8 cellular contexts compared by ENCODE assay signal in the genomic region with DNA sequence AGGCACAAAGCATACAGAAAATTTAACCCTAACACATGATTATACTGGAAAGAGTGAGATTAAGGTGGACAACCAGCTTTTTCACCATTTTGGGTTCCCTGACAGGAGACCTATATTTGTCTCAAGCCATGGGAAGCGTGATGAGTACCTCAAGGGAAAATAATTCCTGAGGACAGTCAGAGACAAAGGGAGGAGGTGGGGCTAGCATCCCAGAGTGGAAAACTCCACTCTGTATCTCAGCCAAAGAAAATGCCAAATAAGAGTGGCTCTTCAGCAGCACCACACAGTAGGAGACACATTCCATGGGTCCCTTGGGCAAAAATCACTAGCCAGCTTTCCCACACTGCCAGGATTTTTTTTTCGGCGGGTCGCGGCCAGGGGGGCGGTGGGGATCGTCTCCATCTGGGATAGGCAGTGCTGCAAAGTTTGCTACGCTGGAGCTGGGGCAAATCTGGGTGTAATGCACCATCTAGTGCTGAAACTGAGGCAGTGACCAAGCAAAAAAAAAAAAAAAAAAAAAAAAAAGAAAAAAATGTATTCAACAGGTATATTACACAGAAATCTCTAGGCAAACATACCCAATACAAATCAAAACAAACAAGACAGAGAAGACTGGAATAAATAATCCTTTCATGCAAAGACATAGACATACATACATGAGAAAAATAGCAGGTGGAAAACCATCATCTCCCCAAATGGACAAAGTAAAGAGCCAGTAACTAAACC.
DNase-seq lines count a peak whose midpoint lies in the region; ATAC-seq and FAIRE-seq lines count a peak whose summit lies in the region.

No MANE protein-coding gene starts in this region.

- peaks cover 0 to 21% (median 11%) of the 10 kb centered on the region in 8 donors for H3K9me3 Mint-ChIP-seq in CD4-positive, alpha-beta memory T cell
- peaks cover 8% of the 10 kb centered on the region for H3K9me3 Mint-ChIP-seq in activated CD4-positive, alpha-beta T cell treated with anti-CD3 and anti-CD28 coated beads for 36 hours (ENCODE audit: low read depth)

- no peaks in the 10 kb centered on the region for H3K36me3 ChIP-seq in iPS-15b (ENCODE audit: control insufficient read depth, insufficient read depth, low read length)
- no peaks in the 10 kb centered on the region for H3K36me3 ChIP-seq in CD4-positive, alpha-beta memory T cell (ENCODE audit: insufficient read depth, low read length)

- peak overlapping the region; percentile 48 for H3K4me3 ChIP-seq in iPS-15b (ENCODE audit: low read depth, low read length)
- no peak overlapping the region for H3K4me3 ChIP-seq in CD4-positive, alpha-beta memory T cell (ENCODE audit: low read length in 2 of 2)

- peak overlapping the region; percentile 32 for H3K9ac ChIP-seq in iPS-15b (ENCODE audit: low read depth, low read length)

- intact Hi-C loops in CD4-positive, alpha-beta memory T cell (cut with micrococcal nuclease): no loop called here
- intact Hi-C loops in activated CD4-positive, alpha-beta T cell treated with anti-CD3 and anti-CD28 coated beads for 36 hours (cut with DNase I, micrococcal nuclease): loop anchor here in 1 of 2 experiments (5.0 kb wide), 1 partner anchor 482 kb away; no protein-coding TSS in a partner anchor

- DNase-seq in ELF-1 (ENCODE audit: low read depth, low spot score): peak; percentile 76
- peak; percentile 63 for DNase-seq in SK-MEL-5 (ENCODE audit: low read depth, low spot score)
- no peak for DNase-seq in GM19239 (ENCODE audit: insufficient read length, low spot score)
- DNase-seq in NCI-H2196 (lab: John Stamatoyannopoulos, UW; ENCODE audit: unreplicated experiment): no peak
- no peak for DNase-seq in CD4-positive, alpha-beta memory T cell
- DNase-seq in activated CD4-positive, alpha-beta T cell treated with anti-CD3 and anti-CD28 coated beads for 36 hours: no peak

- H3K4me1 Mint-ChIP-seq in CD4-positive, alpha-beta memory T cell: no peaks in the 10 kb centered on the region
- no peaks in the 10 kb centered on the region for H3K4me1 Mint-ChIP-seq in activated CD4-positive, alpha-beta T cell treated with anti-CD3 and anti-CD28 coated beads for 36 hours

- ATAC-seq in HG02852 (IDR thresholded peaks at IDR 0.05; ENCODE audit: unreplicated experiment): peak; percentile 62
- ATAC-seq in activated CD4-positive, alpha-beta T cell treated with anti-CD3 and anti-CD28 coated beads for 36 hours: no peak

- POLR2A ChIA-PET in CD4-positive, alpha-beta memory T cell (lab: Charles Lee; ENCODE audit: partially characterized antibody): no interaction called here
- POLR2A ChIA-PET in activated CD4-positive, alpha-beta T cell treated with anti-CD3 and anti-CD28 coated beads for 36 hours (lab: Charles Lee): no interaction called here

- no peaks in the 10 kb centered on the region for H3K4me1 ChIP-seq in iPS-15b (ENCODE audit: control insufficient read depth, insufficient read depth, low read length)
- no peaks in the 10 kb centered on the region for H3K4me1 ChIP-seq in CD4-positive, alpha-beta memory T cell (ENCODE audit: insufficient read depth, low read length)

- no peaks in the 10 kb centered on the region for H3K27me3 ChIP-seq in iPS-15b (ENCODE audit: control insufficient read depth, insufficient read depth, low read length)
- no peaks in the 10 kb centered on the region for H3K27me3 ChIP-seq in CD4-positive, alpha-beta memory T cell (ENCODE audit: insufficient read depth, low read length)

- no peak overlapping the region for H3K4me3 Mint-ChIP-seq in CD4-positive, alpha-beta memory T cell
- no peak overlapping the region for H3K4me3 Mint-ChIP-seq in activated CD4-positive, alpha-beta T cell treated with anti-CD3 and anti-CD28 coated beads for 36 hours

- in situ Hi-C loops in SK-MEL-5 (cut with HindIII; ENCODE audit: low pct_unique_long_range_greater_than_20kb, low sequenced_read_pairs): no loop called here

- no peaks in the 10 kb centered on the region for H3K9me3 ChIP-seq in iPS-15b (ENCODE audit: control insufficient read depth, insufficient read depth, low read length)
- no peaks in the 10 kb centered on the region for H3K9me3 ChIP-seq in CD4-positive, alpha-beta memory T cell (ENCODE audit: control insufficient read depth in 1 of 2, low read length in 2 of 2)

- no peaks in the 10 kb centered on the region for H3K36me3 Mint-ChIP-seq in CD4-positive, alpha-beta memory T cell
- no peaks in the 10 kb centered on the region for H3K36me3 Mint-ChIP-seq in activated CD4-positive, alpha-beta T cell treated with anti-CD3 and anti-CD28 coated beads for 36 hours (ENCODE audit: low read depth)

- H3K27ac Mint-ChIP-seq in CD4-positive, alpha-beta memory T cell: no peak overlapping the region
- no peak overlapping the region for H3K27ac Mint-ChIP-seq in activated CD4-positive, alpha-beta T cell treated with anti-CD3 and anti-CD28 coated beads for 36 hours

- no peak overlapping the region for H3K27ac ChIP-seq in CD4-positive, alpha-beta memory T cell (ENCODE audit: low read depth, low read length)

- FAIRE-seq in GM19239 (lab: Jason Lieb, UNC): no peak

- CTCF ChIA-PET in CD4-positive, alpha-beta memory T cell (lab: Charles Lee; ENCODE audit: partially characterized antibody): no interaction called here
- CTCF ChIA-PET in activated CD4-positive, alpha-beta T cell treated with anti-CD3 and anti-CD28 coated beads for 36 hours (lab: Charles Lee): interaction anchor here (0.6 to 1.1 kb wide), 2 partner anchors 36 to 1559 kb away, joined by 3 read pairs; no protein-coding TSS in a partner anchor

- H3K27me3 Mint-ChIP-seq in CD4-positive, alpha-beta memory T cell: peaks cover 4 to 14% of the 10 kb centered on the region in 2 donors
- H3K27me3 Mint-ChIP-seq in activated CD4-positive, alpha-beta T cell treated with anti-CD3 and anti-CD28 coated beads for 36 hours: peaks cover 28% of the 10 kb centered on the region

Comparison
In these comparisons a context has a peak if more than half of its experiments do, and no peak if none do; other contexts are left out.
1. DNase-seq: peak in ELF-1 (single experiment) and SK-MEL-5 (single experiment); none in GM19239 (single experiment), NCI-H2196 (single experiment), CD4-positive, alpha-beta memory T cell (0 of 5) and activated CD4-positive, alpha-beta T cell treated with anti-CD3 and anti-CD28 coated beads for 36 hours (single experiment).